8 cellular contexts compared by ENCODE assay signal in genomic region chr19:45884682-45885555, GRCh38. TPM values are rescaled to one million over a fixed set of nuclear protein-coding genes. Genes with fewer than 3 reads are reported as not detected.
A peak's percentile ranks its signal among the peaks of the same experiment; 100 is the strongest.
DNase-seq lines count a peak whose midpoint lies in the region; ATAC-seq lines count a peak whose summit lies in the region.

No MANE protein-coding gene starts in this region.

- CTCF ChIA-PET in activated CD4-positive, alpha-beta T cell treated with anti-CD3 and anti-CD28 coated beads, Interleukin-2, amount 10 ng/mL, durations not matched to agents 7 days and 5 days (lab: Charles Lee): interaction anchor here (0.9 to 8.1 kb wide), 5 partner anchors 11 to 23 kb away, joined by 3 to 58 read pairs (median 4); partner anchors contain the start of genes FOXA3, MYPOP and SYMPK

- H3K27ac ChIP-seq in muscle layer of duodenum (ENCODE audit: low read length): no peak overlapping the region

- peak overlapping the region; percentile 25 for H3K27ac Mint-ChIP-seq in activated CD4-positive, alpha-beta T cell treated with anti-CD3 and anti-CD28 coated beads, Interleukin-2, amount 10 ng/mL, durations not matched to agents 7 days and 5 days
- no peak overlapping the region for H3K27ac Mint-ChIP-seq in central memory CD8-positive, alpha-beta T cell (ENCODE audit: low read depth)

- peaks cover 31% of the 10 kb centered on the region for H3K4me1 Mint-ChIP-seq in activated CD4-positive, alpha-beta T cell treated with anti-CD3 and anti-CD28 coated beads, Interleukin-2, amount 10 ng/mL, durations not matched to agents 7 days and 5 days
- peaks cover 24% of the 10 kb centered on the region for H3K4me1 Mint-ChIP-seq in central memory CD8-positive, alpha-beta T cell

- H3K27me3 Mint-ChIP-seq in activated CD4-positive, alpha-beta T cell treated with anti-CD3 and anti-CD28 coated beads, Interleukin-2, amount 10 ng/mL, durations not matched to agents 7 days and 5 days: peaks cover 2% of the 10 kb centered on the region
- no peaks in the 10 kb centered on the region for H3K27me3 Mint-ChIP-seq in central memory CD8-positive, alpha-beta T cell

- ATAC-seq in central memory CD8-positive, alpha-beta T cell (replicated peaks; ENCODE audit: extremely low read depth, poor library complexity, severe bottlenecking): no peak
- ATAC-seq in HG02970 (IDR thresholded peaks at IDR 0.05; ENCODE audit: low FRiP score, unreplicated experiment) (no peak), GM18907 (IDR thresholded peaks at IDR 0.05; ENCODE audit: unreplicated experiment) (no peak)

- no peaks in the 10 kb centered on the region for H3K9me3 ChIP-seq in muscle layer of duodenum (ENCODE audit: control insufficient read depth in 1 of 2, low read length in 2 of 2)

- no peaks in the 10 kb centered on the region for H3K9me3 Mint-ChIP-seq in activated CD4-positive, alpha-beta T cell treated with anti-CD3 and anti-CD28 coated beads, Interleukin-2, amount 10 ng/mL, durations not matched to agents 7 days and 5 days
- H3K9me3 Mint-ChIP-seq in central memory CD8-positive, alpha-beta T cell: no peaks in the 10 kb centered on the region

- DNase-seq in activated CD4-positive, alpha-beta T cell treated with anti-CD3 and anti-CD28 coated beads, Interleukin-2, amount 10 ng/mL, durations not matched to agents 7 days and 5 days: no peak
- no peak for DNase-seq in activated CD4-positive, alpha-beta T cell treated with anti-CD3 and anti-CD28 coated beads for 1 hour
- DNase-seq in NAMALWA (ENCODE audit: low spot score) (peak; percentile 52), Ammon's horn (ENCODE audit: low spot score) (no peak)
- no peak for DNase-seq in central memory CD8-positive, alpha-beta T cell (ENCODE audit: low spot score in 2 of 2)

- H3K27me3 ChIP-seq in muscle layer of duodenum (ENCODE audit: low read depth, low read length): no peaks in the 10 kb centered on the region

- H3K4me3 Mint-ChIP-seq in activated CD4-positive, alpha-beta T cell treated with anti-CD3 and anti-CD28 coated beads, Interleukin-2, amount 10 ng/mL, durations not matched to agents 7 days and 5 days: peak overlapping the region; percentile 60
- H3K4me3 Mint-ChIP-seq in central memory CD8-positive, alpha-beta T cell: peak overlapping the region; percentile 96

- H3K4me1 ChIP-seq in muscle layer of duodenum (ENCODE audit: control insufficient read depth in 1 of 2, insufficient read depth in 2 of 2, low read length in 2 of 2): peaks cover 3 to 38% of the 10 kb centered on the region in 2 donors

- peaks cover 2% of the 10 kb centered on the region for H3K36me3 Mint-ChIP-seq in activated CD4-positive, alpha-beta T cell treated with anti-CD3 and anti-CD28 coated beads, Interleukin-2, amount 10 ng/mL, durations not matched to agents 7 days and 5 days (ENCODE audit: low read depth)
- peaks cover 10% of the 10 kb centered on the region for H3K36me3 Mint-ChIP-seq in central memory CD8-positive, alpha-beta T cell (ENCODE audit: insufficient read depth)

- POLR2A ChIA-PET in activated CD4-positive, alpha-beta T cell treated with anti-CD3 and anti-CD28 coated beads, Interleukin-2, amount 10 ng/mL, durations not matched to agents 7 days and 5 days (lab: Charles Lee): no interaction called here

- no peaks in the 10 kb centered on the region for H3K36me3 ChIP-seq in muscle layer of duodenum (ENCODE audit: control insufficient read depth in 1 of 2, insufficient read depth in 2 of 2, low read length in 2 of 2)

- H3K4me3 ChIP-seq in muscle layer of duodenum (ENCODE audit: low read depth in 1 of 2, low read length in 2 of 2): peak overlapping the region; percentile 42 to 83

RNA-seq across cellular contexts. Expression of gene IRF2BP1, which starts 1.0 kb away (rescaled TPM):
- total RNA-seq in activated CD4-positive, alpha-beta T cell treated with anti-CD3 and anti-CD28 coated beads, Interleukin-2, amount 10 ng/mL, durations not matched to agents 7 days and 5 days: 10 to 100 TPM; 17.5 to 19.1 TPM

RNA-seq across cellular contexts. Expression of gene MYPOP, which starts 17.5 kb away (rescaled TPM):
- total RNA-seq in activated CD4-positive, alpha-beta T cell treated with anti-CD3 and anti-CD28 coated beads, Interleukin-2, amount 10 ng/mL, durations not matched to agents 7 days and 5 days: 10 to 100 TPM in 1 of 2 experiments, 1 to 10 TPM in 1; 9.7 to 11.4 TPM

RNA-seq across cellular contexts. Expression of gene FOXA3, which starts 20.8 kb away (rescaled TPM):
- not detected for total RNA-seq in activated CD4-positive, alpha-beta T cell treated with anti-CD3 and anti-CD28 coated beads, Interleukin-2, amount 10 ng/mL, durations not matched to agents 7 days and 5 days

RNA-seq across cellular contexts. Expression of gene SYMPK, which starts 22.0 kb away (rescaled TPM):
- total RNA-seq in activated CD4-positive, alpha-beta T cell treated with anti-CD3 and anti-CD28 coated beads, Interleukin-2, amount 10 ng/mL, durations not matched to agents 7 days and 5 days: 10 to 100 TPM; 91.0 to 98.0 TPM

RNA-seq across cellular contexts. Expression of gene NANOS2, which starts 29.7 kb away (rescaled TPM):
- not detected for total RNA-seq in activated CD4-positive, alpha-beta T cell treated with anti-CD3 and anti-CD28 coated beads, Interleukin-2, amount 10 ng/mL, durations not matched to agents 7 days and 5 days
